ENCODE assay signal across 9 cellular contexts in genomic region chr17:68821860-68822693, GRCh38.
A peak's percentile ranks its signal among the peaks of the same experiment; 100 is the strongest.
DNase-seq lines count a peak whose midpoint lies in the region; ATAC-seq, FAIRE-seq and TF ChIP-seq lines count a peak whose summit lies in the region.
"Had no signal": no experiment of that assay in that cellular context is flagged by ENCODE, and none has a peak within 500 bp of the region (broad histone marks: within the 10 kb centered on the region; RNA-seq: fewer than 3 reads in every experiment).

No MANE protein-coding gene starts in this region.

- H3K36me3 Mint-ChIP-seq in stimulated activated memory B cell treated with anti-CD40 and anti-IgM and Interleukin-4, amounts not matched to agents 10 μg/mL and 1 μg/mL and 100 μg/mL, for 72 hours = no peaks in the 10 kb centered on the region
- no peaks in the 10 kb centered on the region for H3K36me3 Mint-ChIP-seq in activated T-cell treated with anti-CD3 and anti-CD28 coated beads, Interleukin-2, amount 50 U/mL, for 72 hours (ENCODE audit: insufficient read depth in 2 of 2)

- H3K4me1 Mint-ChIP-seq in stimulated activated memory B cell treated with anti-CD40 and anti-IgM and Interleukin-4, amounts not matched to agents 10 μg/mL and 1 μg/mL and 100 μg/mL, for 72 hours = no peaks in the 10 kb centered on the region
- H3K4me1 Mint-ChIP-seq in activated T-cell treated with anti-CD3 and anti-CD28 coated beads, Interleukin-2, amount 50 U/mL, for 72 hours (ENCODE audit: low read depth) = no peaks in the 10 kb centered on the region

- ATAC-seq in stimulated activated memory B cell treated with anti-CD40 and anti-IgM and Interleukin-4, amounts not matched to agents 10 μg/mL and 1 μg/mL and 100 μg/mL, for 72 hours = no peak
- no peak for ATAC-seq in activated T-cell treated with anti-CD3 and anti-CD28 coated beads, Interleukin-2, amount 50 U/mL, for 72 hours (replicated peaks in 1 of 2)
- ATAC-seq in GM18867 (IDR thresholded peaks at IDR 0.05; ENCODE audit: unreplicated experiment) = no peak

- TF ChIP-seq CTCF in bronchial epithelial cell (IDR thresholded peaks at IDR 0.05; ENCODE audit: insufficient read depth, low read length, severe bottlenecking) = no peak

- no peaks in the 10 kb centered on the region for H3K36me3 ChIP-seq in bronchial epithelial cell (ENCODE audit: control insufficient read depth, insufficient read depth, low read length)

- H3K27ac Mint-ChIP-seq in stimulated activated memory B cell treated with anti-CD40 and anti-IgM and Interleukin-4, amounts not matched to agents 10 μg/mL and 1 μg/mL and 100 μg/mL, for 72 hours = no peak overlapping the region
- H3K27ac Mint-ChIP-seq in activated T-cell treated with anti-CD3 and anti-CD28 coated beads, Interleukin-2, amount 50 U/mL, for 72 hours = no peak overlapping the region

- no peaks in the 10 kb centered on the region for H3K27me3 Mint-ChIP-seq in stimulated activated memory B cell treated with anti-CD40 and anti-IgM and Interleukin-4, amounts not matched to agents 10 μg/mL and 1 μg/mL and 100 μg/mL, for 72 hours
- H3K27me3 Mint-ChIP-seq in activated T-cell treated with anti-CD3 and anti-CD28 coated beads, Interleukin-2, amount 50 U/mL, for 72 hours (ENCODE audit: low read depth) = no peaks in the 10 kb centered on the region

- DNase-seq in AG20443 (ENCODE audit: low spot score) (peak; percentile 83), M059J (ENCODE audit: low read depth) (peak; percentile 91), bronchial epithelial cell (ENCODE audit: low read depth) (peak; percentile 92), lung microvascular endothelial cell (ENCODE audit: low read depth in 2 of 2) (peak; percentile 78 to 95), Kasumi-1 (lab: John Stamatoyannopoulos, UW) (no peak)
- DNase-seq in activated T-cell treated with anti-CD3 and anti-CD28 coated beads, Interleukin-2, amount 50 U/mL, for 72 hours = no peak
- DNase-seq: NCI-H345 had no signal

- H3K9me3 Mint-ChIP-seq in stimulated activated memory B cell treated with anti-CD40 and anti-IgM and Interleukin-4, amounts not matched to agents 10 μg/mL and 1 μg/mL and 100 μg/mL, for 72 hours = no peaks in the 10 kb centered on the region
- no peaks in the 10 kb centered on the region for H3K9me3 Mint-ChIP-seq in activated T-cell treated with anti-CD3 and anti-CD28 coated beads, Interleukin-2, amount 50 U/mL, for 72 hours

- no peak overlapping the region for H3K4me3 ChIP-seq in bronchial epithelial cell (ENCODE audit: low read depth, low read length)

- H3K27me3 ChIP-seq in bronchial epithelial cell (ENCODE audit: control insufficient read depth, insufficient read depth, low read length) = no peaks in the 10 kb centered on the region

- FAIRE-seq in bronchial epithelial cell (lab: Jason Lieb, UNC) = peak; percentile 90

- no peak overlapping the region for H3K4me3 Mint-ChIP-seq in stimulated activated memory B cell treated with anti-CD40 and anti-IgM and Interleukin-4, amounts not matched to agents 10 μg/mL and 1 μg/mL and 100 μg/mL, for 72 hours
- no peak overlapping the region for H3K4me3 Mint-ChIP-seq in activated T-cell treated with anti-CD3 and anti-CD28 coated beads, Interleukin-2, amount 50 U/mL, for 72 hours

Comparison
In these comparisons a context has a peak if more than half of its experiments do, and no peak if none do; other contexts are left out.
1. DNase-seq: peak in AG20443 (single experiment), M059J (single experiment), bronchial epithelial cell (single experiment) and lung microvascular endothelial cell (2 of 2); none in activated T-cell treated with anti-CD3 and anti-CD28 coated beads, Interleukin-2, amount 50 U/mL, for 72 hours (0 of 2) and Kasumi-1 (0 of 2).